ENCODE assay signal across 8 cellular contexts in the genomic region with DNA sequence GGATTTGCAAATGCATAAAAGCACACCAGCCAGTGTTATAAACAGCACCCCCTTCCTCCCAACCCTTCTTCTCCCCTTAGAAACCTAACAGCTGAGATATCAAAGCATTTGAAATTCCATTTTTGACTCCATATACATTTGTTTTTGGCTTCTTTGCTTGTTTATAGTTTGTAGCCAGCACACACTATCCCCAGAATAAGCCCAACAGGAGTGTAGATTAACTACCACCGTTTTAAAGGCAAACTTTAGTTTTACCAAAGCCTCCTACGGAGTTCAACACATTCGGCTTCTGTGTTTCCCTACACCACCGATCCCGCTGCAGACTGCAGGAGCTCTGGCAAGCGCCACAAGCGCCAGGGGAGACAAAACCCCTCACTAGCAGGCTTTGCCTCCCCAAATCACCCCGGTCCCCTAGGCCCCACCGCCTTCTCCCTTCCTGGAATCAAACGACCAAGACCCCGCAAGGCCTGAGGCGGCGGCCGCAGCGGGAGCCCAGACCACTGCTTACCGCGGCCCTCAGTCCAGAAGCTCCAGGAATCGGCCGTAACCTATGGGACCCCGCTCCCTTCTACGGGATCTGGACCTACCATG. TPM values are rescaled to one million over a fixed set of nuclear protein-coding genes. Genes with fewer than 3 reads are reported as not detected.
DNase-seq lines count a peak whose midpoint lies in the region; ATAC-seq and TF ChIP-seq lines count a peak whose summit lies in the region.

No MANE protein-coding gene starts in this region.

- ATAC-seq in GM18519 (IDR thresholded peaks at IDR 0.05; ENCODE audit: low FRiP score, unreplicated experiment): peak; percentile 22
- ATAC-seq in HG02571 (IDR thresholded peaks at IDR 0.05; ENCODE audit: unreplicated experiment): peak; percentile 3
- ATAC-seq in mucosa of descending colon: peak; percentile 43
- ATAC-seq in upper lobe of right lung: no peak
- ATAC-seq in GM21423 (IDR thresholded peaks at IDR 0.05; ENCODE audit: unreplicated experiment): no peak
- ATAC-seq in sciatic nerve: no peak

- H3K4me1 ChIP-seq in colonic mucosa (peaks cover 5% of the 10 kb centered on the region), mucosa of descending colon (ENCODE audit: low read depth) (peaks cover 10% of the 10 kb centered on the region), upper lobe of right lung (peaks cover 26% of the 10 kb centered on the region)

- H3K9me3 ChIP-seq in colonic mucosa (no peaks in the 10 kb centered on the region), mucosa of descending colon (no peaks in the 10 kb centered on the region), upper lobe of right lung (no peaks in the 10 kb centered on the region)

- H3K27me3 ChIP-seq in colonic mucosa (no peaks in the 10 kb centered on the region), upper lobe of right lung (no peaks in the 10 kb centered on the region)

- H3K4me3 ChIP-seq in colonic mucosa (peak overlapping the region; percentile 94), mucosa of descending colon (peak overlapping the region; percentile 91), upper lobe of right lung (peak overlapping the region; percentile 91)

- H3K27ac ChIP-seq in colonic mucosa: peak overlapping the region; percentile 96
- peak overlapping the region; percentile 97 for H3K27ac ChIP-seq in upper lobe of right lung

- TF ChIP-seq CTCF in colonic mucosa (IDR thresholded peaks at IDR 0.05) (no peak), mucosa of descending colon (IDR thresholded peaks at IDR 0.05) (no peak), upper lobe of right lung (IDR thresholded peaks at IDR 0.05) (no peak)

- peak overlapping the region; percentile 85 to 95 for H3K9ac ChIP-seq in colonic mucosa (ENCODE audit: low read depth in 2 of 2, low read length in 2 of 2)

- peak; percentile 26 for DNase-seq in RKO (ENCODE audit: low spot score)
- no peak for DNase-seq in colonic mucosa
- no peak for DNase-seq in mucosa of descending colon
- no peak for DNase-seq in upper lobe of right lung
- DNase-seq in sciatic nerve (ENCODE audit: low spot score): no peak

- intact Hi-C loops in colonic mucosa (cut with DNase I): loop anchor here (5.0 kb wide), 1 partner anchor 37 kb away; no protein-coding TSS in a partner anchor
- intact Hi-C loops in mucosa of descending colon (cut with DNase I, micrococcal nuclease): no loop called here
- intact Hi-C loops in upper lobe of right lung (cut with DNase I): no loop called here
- intact Hi-C loops in sciatic nerve (cut with DNase I): no loop called here

- H3K36me3 ChIP-seq in colonic mucosa (no peaks in the 10 kb centered on the region), mucosa of descending colon (ENCODE audit: low read depth) (no peaks in the 10 kb centered on the region), upper lobe of right lung (no peaks in the 10 kb centered on the region)

RNA-seq across cellular contexts. Expression of gene COPB2, which starts 0.4 kb away (rescaled TPM):
- total RNA-seq in colonic mucosa: 100 to 1,000 TPM; 153 to 162 TPM
- total RNA-seq in mucosa of descending colon: 100 to 1,000 TPM; 105 to 129 (median 117) TPM
- 106 TPM for total RNA-seq in upper lobe of right lung
- total RNA-seq in sciatic nerve: 96.6 TPM

RNA-seq across cellular contexts. Expression of gene MRPS22, which starts 45.2 kb away (rescaled TPM):
- total RNA-seq in colonic mucosa: 10 to 100 TPM; 63.3 to 67.9 TPM
- total RNA-seq in mucosa of descending colon: 10 to 100 TPM; 39.4 to 52.0 (median 46.4) TPM
- 31.1 TPM for total RNA-seq in upper lobe of right lung
- 27.6 TPM for total RNA-seq in sciatic nerve

Comparison
In these comparisons a context has a peak if more than half of its experiments do, and no peak if none do; other contexts are left out.
1. ATAC-seq: peak in GM18519 (single experiment), HG02571 (single experiment) and mucosa of descending colon (single experiment); none in upper lobe of right lung (single experiment), GM21423 (single experiment) and sciatic nerve (single experiment).
2. Peak in every context shown above with its lines, with median percentiles within 50 percentile points of each other: H3K4me3 ChIP-seq.